ENCODE assay signal across 22 cellular contexts in the genomic region with DNA sequence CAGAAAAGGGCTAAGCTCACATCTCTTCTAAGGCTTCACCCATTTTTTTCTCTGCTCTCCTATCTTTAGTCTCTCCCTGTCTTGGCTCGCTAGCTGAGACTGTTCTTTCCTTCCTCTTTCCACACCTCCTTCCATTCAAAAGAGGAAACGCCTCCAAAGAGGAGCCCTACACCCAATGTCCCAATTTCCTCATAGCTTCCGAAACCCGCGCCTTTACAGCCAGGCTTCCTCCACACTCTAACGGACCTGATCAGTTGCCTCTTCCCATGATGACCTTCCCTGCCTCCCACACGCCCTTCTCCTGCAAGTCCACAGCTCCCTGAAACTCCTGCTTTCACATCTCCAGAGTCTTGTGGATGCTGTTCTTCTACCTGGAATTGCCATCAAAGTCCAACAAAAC.
DNase-seq lines count a peak whose midpoint lies in the region; ATAC-seq lines count a peak whose summit lies in the region.
"Had no signal": no experiment of that assay in that cellular context is flagged by ENCODE, and none has a peak within 500 bp of the region (broad histone marks: within the 10 kb centered on the region; RNA-seq: fewer than 3 reads in every experiment).

No MANE protein-coding gene starts in this region.

- peak; percentile 52 for DNase-seq in MV-4-11 (lab: John Stamatoyannopoulos, UW)
- peak; percentile 91 for DNase-seq in SKM-1 treated with dmso at 0.1 percent for 144 hours (lab: John Stamatoyannopoulos, UW; ENCODE audit: unreplicated experiment)
- DNase-seq in ecto neural progenitor cell (ENCODE audit: low spot score), result peak; percentile 10
- DNase-seq in substantia nigra (lab: John Stamatoyannopoulos, UW), result no peak
- no peak for DNase-seq in CD1c-positive myeloid dendritic cell (ENCODE audit: extremely low spot score)
- DNase-seq in foreskin melanocyte, result no peak
- DNase-seq: Caco-2; CD4-positive, alpha-beta memory T cell; DND-41; H7; MG63; NCI-H1105 treated with DMSO at 0.1 percent for 48 hours; NCI-H1694; NCI-H2081; NCI-H2171 treated with DMSO at 0.1 percent for 48 hours; NCI-H524 treated with DMSO at 0.1 percent for 48 hours; PC-3; RPMI8226; SHP77 had no signal

- no peak for ATAC-seq in GM18519 (IDR thresholded peaks at IDR 0.05; ENCODE audit: low FRiP score, unreplicated experiment)
- no peak for ATAC-seq in GM19351 (IDR thresholded peaks at IDR 0.05; ENCODE audit: unreplicated experiment)
- ATAC-seq: PC-3 had no signal

- peak overlapping the region; percentile 20 for H3K27ac ChIP-seq in substantia nigra (ENCODE audit: low read depth, low read length, poor library complexity, severe bottlenecking)
- H3K27ac ChIP-seq: BLaER1 had no signal

Comparison
In these comparisons a context has a peak if more than half of its experiments do, and no peak if none do; other contexts are left out.
1. DNase-seq: peak in MV-4-11 (single experiment), SKM-1 treated with dmso at 0.1 percent for 144 hours (single experiment) and ecto neural progenitor cell (single experiment); none in substantia nigra (0 of 49), CD1c-positive myeloid dendritic cell (single experiment) and foreskin melanocyte (single experiment).